Comparison of ENCODE assay signal across 11 cellular contexts in genomic region chr11:96154802-96155520, GRCh38.
A peak's percentile ranks its signal among the peaks of the same experiment; 100 is the strongest.
DNase-seq lines count a peak whose midpoint lies in the region; ATAC-seq, FAIRE-seq and TF ChIP-seq lines count a peak whose summit lies in the region.
"Had no signal": no experiment of that assay in that cellular context is flagged by ENCODE, and none has a peak within 500 bp of the region (broad histone marks: within the 10 kb centered on the region; RNA-seq: fewer than 3 reads in every experiment).

No MANE protein-coding gene starts in this region.

- H3K4me1 ChIP-seq in PC-9 (replicated peaks; ENCODE audit: insufficient read depth) (peaks cover 45% of the 10 kb centered on the region), endothelial cell of umbilical vein (ENCODE audit: control insufficient read depth, extremely low read depth, insufficient read depth, low read length) (peaks cover 38% of the 10 kb centered on the region), osteoblast (ENCODE audit: insufficient read depth, low read length) (peaks cover 62% of the 10 kb centered on the region)
- peaks cover 42% of the 10 kb centered on the region for H3K4me1 ChIP-seq in CD4-positive, alpha-beta memory T cell (ENCODE audit: insufficient read depth, low read length)

- no peak overlapping the region for H3K9ac ChIP-seq in endothelial cell of umbilical vein (replicated peaks; ENCODE audit: extremely low read depth, insufficient read depth, low read length)

- TF ChIP-seq CTCF in AG10803 (conservative IDR thresholded peaks at IDR 0.05; ENCODE audit: low read length) = no peak
- TF ChIP-seq CTCF in PC-9 (conservative IDR thresholded peaks at IDR 0.05) = no peak
- no peak for TF ChIP-seq CTCF in endothelial cell of umbilical vein (IDR thresholded peaks at IDR 0.05; ENCODE audit: extremely low read depth in 1 of 2, insufficient read depth in 1 of 2, low read depth in 1 of 2, low read length in 2 of 2)
- TF ChIP-seq CTCF in osteoblast (IDR thresholded peaks at IDR 0.05; ENCODE audit: extremely low read depth, low read depth, low read length) = no peak

- H3K4me1 Mint-ChIP-seq in CD4-positive, alpha-beta memory T cell = peaks cover 38 to 64% (median 48%) of the 10 kb centered on the region in 4 donors

- no peak for ATAC-seq in HG02588 (IDR thresholded peaks at IDR 0.05; ENCODE audit: unreplicated experiment)

- no peak overlapping the region for H3K4me3 Mint-ChIP-seq in CD4-positive, alpha-beta memory T cell

- no peaks in the 10 kb centered on the region for H3K9me3 ChIP-seq in PC-9 (ENCODE audit: insufficient read depth, low read depth)
- no peaks in the 10 kb centered on the region for H3K9me3 ChIP-seq in endothelial cell of umbilical vein (replicated peaks; ENCODE audit: control insufficient read depth, insufficient read depth, low read length)
- no peaks in the 10 kb centered on the region for H3K9me3 ChIP-seq in osteoblast (ENCODE audit: low read depth, low read length)
- H3K9me3 ChIP-seq in CD4-positive, alpha-beta memory T cell (ENCODE audit: control insufficient read depth in 1 of 2, low read length in 2 of 2) = no peaks in the 10 kb centered on the region

- H3F3A ChIP-seq in PC-9 (ENCODE audit: insufficient read depth, low read depth) = peaks cover 40% of the 10 kb centered on the region

- POLR2A ChIA-PET in PC-9 (lab: Charles Lee; ENCODE audit: unreplicated experiment) (interaction anchor here (0.6 to 1.5 kb wide), 5 partner anchors 184 to 271 kb away, joined by 5 to 14 read pairs (median 7); partner anchors contain the start of genes CCDC82 and JRKL), endothelial cell of umbilical vein (lab: Charles Lee) (interaction anchor here (1.7 kb wide), 1 partner anchor 188 kb away, joined by 8 read pairs; the partner anchor contains the start of gene MAML2)
- POLR2A ChIA-PET in CD4-positive, alpha-beta memory T cell (lab: Charles Lee; ENCODE audit: partially characterized antibody) = interaction anchor here (1.0 to 1.5 kb wide), 3 partner anchors 13 to 82 kb away, joined by 3 read pairs; no protein-coding TSS in a partner anchor

- H3K27me3 ChIP-seq in PC-9 (ENCODE audit: insufficient read depth, low read depth) = no peaks in the 10 kb centered on the region
- H3K27me3 ChIP-seq in endothelial cell of umbilical vein (ENCODE audit: control insufficient read depth in 2 of 2, insufficient read depth in 2 of 2, low read length in 2 of 2) = no peaks in the 10 kb centered on the region
- H3K27me3 ChIP-seq in osteoblast (ENCODE audit: insufficient read depth, low read length) = no peaks in the 10 kb centered on the region
- H3K27me3 ChIP-seq in CD4-positive, alpha-beta memory T cell (ENCODE audit: insufficient read depth, low read length) = no peaks in the 10 kb centered on the region

- dilution Hi-C loops in endothelial cell of umbilical vein (cut with MboI; ENCODE audit: extremely low pct_ligation_motif_present, low sequenced_read_pairs) = no loop called here

- H3K4me3 ChIP-seq in AG10803 (ENCODE audit: low read length) (peak overlapping the region; percentile 25), PC-9 (no peak overlapping the region), endothelial cell of umbilical vein (replicated peaks in 1 of 3; ENCODE audit: insufficient read depth in 1 of 3, low read depth in 1 of 3, low read length in 3 of 3) (no peak overlapping the region), osteoblast (ENCODE audit: insufficient read depth, low read length) (peak overlapping the region; percentile 6)
- no peak overlapping the region for H3K4me3 ChIP-seq in CD4-positive, alpha-beta memory T cell (ENCODE audit: low read length in 2 of 2)

- no peak overlapping the region for H3K4me2 ChIP-seq in PC-9
- no peak overlapping the region for H3K4me2 ChIP-seq in endothelial cell of umbilical vein (ENCODE audit: insufficient read depth, low read length)
- peak overlapping the region; percentile 78 for H3K4me2 ChIP-seq in osteoblast (ENCODE audit: insufficient read depth, low read length)

- no peak for TF ChIP-seq POLR2A in endothelial cell of umbilical vein (IDR thresholded peaks at IDR 0.05; ENCODE audit: low read depth, low read length)

- TSS peak; percentile 23 for BruUV-seq in PC-9 (replicated peaks; lab: Mats Ljungman, UMichigan)
- no TSS peak for BruUV-seq in endothelial cell of umbilical vein (replicated peaks; lab: Mats Ljungman, UMichigan)

- H3K36me3 Mint-ChIP-seq in CD4-positive, alpha-beta memory T cell = peaks cover 5% of the 10 kb centered on the region in 2 donors

- intact Hi-C loops in PC-9 (cut with micrococcal nuclease; ENCODE audit: unreplicated experiment) = loop anchor here (1.0 to 2.0 kb wide), 3 partner anchors 57 to 152 kb away; no protein-coding TSS in a partner anchor
- intact Hi-C loops in endothelial cell of umbilical vein (cut with micrococcal nuclease) = loop anchor here (2.0 kb wide), 1 partner anchor 230 kb away; the partner anchor contains the start of gene MTMR2
- intact Hi-C loops in CD4-positive, alpha-beta memory T cell (cut with micrococcal nuclease) = no loop called here

- H3K9me2 ChIP-seq in PC-9 (ENCODE audit: insufficient read depth) = no peaks in the 10 kb centered on the region

- H3K27me3 Mint-ChIP-seq in CD4-positive, alpha-beta memory T cell = no peaks in the 10 kb centered on the region

- CTCF ChIA-PET in PC-9 (lab: Charles Lee) (interaction anchor here (0.6 to 1.3 kb wide), 6 partner anchors 17 to 306 kb away, joined by 3 to 15 read pairs (median 3); partner anchors contain the start of gene MAML2), endothelial cell of umbilical vein (lab: Charles Lee) (interaction anchor here (0.6 to 2.0 kb wide), 33 partner anchors 12 to 319 kb away, joined by 3 to 12 read pairs (median 4); partner anchors contain the start of genes CCDC82, JRKL and MAML2)
- CTCF ChIA-PET in CD4-positive, alpha-beta memory T cell (lab: Charles Lee; ENCODE audit: partially characterized antibody) = interaction anchor here (1.1 to 2.7 kb wide), 5 partner anchors 8 to 189 kb away, joined by 3 to 16 read pairs (median 4); partner anchors contain the start of gene MAML2

- H3K9me3 Mint-ChIP-seq in CD4-positive, alpha-beta memory T cell = no peaks in the 10 kb centered on the region

- DNase-seq in AG10803 (ENCODE audit: low read depth) = peak; percentile 89
- peak in 1 of 2 experiments; percentile 36 for DNase-seq in PC-9
- no peak for DNase-seq in endothelial cell of umbilical vein (ENCODE audit: low read depth, low spot score)
- DNase-seq in osteoblast (ENCODE audit: insufficient read length, low spot score, missing footprints) = peak; percentile 77
- DNase-seq in activated gamma-delta T cell treated with Interleukin-2 at 50 U/mL for 16 hours = no peak
- no peak for DNase-seq in MV-4-11 (lab: John Stamatoyannopoulos, UW)
- DNase-seq in CD4-positive, alpha-beta memory T cell = no peak
- DNase-seq: activated CD4-positive, CD25-positive, alpha-beta regulatory T cell treated with anti-CD3 and anti-CD28 coated beads, Interleukin-2, amount 50 U/mL, for 72 hours; GDM1; NCI-H146 had no signal

- H3K36me3 ChIP-seq in PC-9 (ENCODE audit: low read depth) (peaks cover 12% of the 10 kb centered on the region; the same call in 1 of the 2 replicates), endothelial cell of umbilical vein (ENCODE audit: control insufficient read depth in 2 of 2, extremely low read depth in 1 of 2, insufficient read depth in 2 of 2, low read length in 2 of 2) (no peaks in the 10 kb centered on the region), osteoblast (ENCODE audit: insufficient read depth, low read length) (no peaks in the 10 kb centered on the region)
- no peaks in the 10 kb centered on the region for H3K36me3 ChIP-seq in CD4-positive, alpha-beta memory T cell (ENCODE audit: insufficient read depth, low read length)

- H3K27ac ChIP-seq in PC-9 (peak overlapping the region; percentile 46), endothelial cell of umbilical vein (ENCODE audit: insufficient read depth, low read depth, low read length) (peak overlapping the region; percentile 93), osteoblast (ENCODE audit: low read depth, low read length) (peak overlapping the region; percentile 98)
- no peak overlapping the region for H3K27ac ChIP-seq in CD4-positive, alpha-beta memory T cell (ENCODE audit: low read depth, low read length)

- FAIRE-seq in endothelial cell of umbilical vein (lab: Jason Lieb, UNC) = peak; percentile 72

- no peaks in the 10 kb centered on the region for H4K20me1 ChIP-seq in PC-9 (ENCODE audit: insufficient read depth)
- no peaks in the 10 kb centered on the region for H4K20me1 ChIP-seq in endothelial cell of umbilical vein (replicated peaks; ENCODE audit: control insufficient read depth, extremely low read depth, insufficient read depth, low read length)
- H4K20me1 ChIP-seq in osteoblast (ENCODE audit: insufficient read depth, low read length) = no peaks in the 10 kb centered on the region

- peak overlapping the region in 3 of 7 donors; percentile 9 to 47 (median 20) for H3K27ac Mint-ChIP-seq in CD4-positive, alpha-beta memory T cell

- H2AFZ ChIP-seq in PC-9 (no peak overlapping the region), endothelial cell of umbilical vein (ENCODE audit: low read depth, low read length) (no peak overlapping the region), osteoblast (ENCODE audit: low read length) (no peak overlapping the region)

- H3K9me1 ChIP-seq in endothelial cell of umbilical vein (replicated peaks; ENCODE audit: control insufficient read depth, extremely low read depth, insufficient read depth, low read length) = no peaks in the 10 kb centered on the region

- H3K79me2 ChIP-seq in PC-9 (ENCODE audit: low read depth) = peaks cover 81% of the 10 kb centered on the region
- H3K79me2 ChIP-seq in endothelial cell of umbilical vein (ENCODE audit: control insufficient read depth, insufficient read depth, low read length) = no peaks in the 10 kb centered on the region
- peaks cover 62% of the 10 kb centered on the region for H3K79me2 ChIP-seq in osteoblast (ENCODE audit: insufficient read depth, low read length)

TF ChIP-seq in endothelial cell of umbilical vein, 7 proteins besides CTCF, POLR2A, EP300 and RAD21:
- TF ChIP-seq MAX (IDR thresholded peaks at IDR 0.05; ENCODE audit: insufficient read depth, insufficient read length) = no peak
- no peak for TF ChIP-seq EZH2 (IDR thresholded peaks at IDR 0.05; ENCODE audit: borderline replicate concordance, low read depth, low read length, severe bottlenecking)
- TF ChIP-seq POLR2AphosphoS5 (IDR thresholded peaks at IDR 0.05; ENCODE audit: insufficient read depth, low read depth, low read length) = no peak
- no peak for TF ChIP-seq JUN (IDR thresholded peaks at IDR 0.05; ENCODE audit: borderline replicate concordance, insufficient read depth, insufficient read length, low read depth)
- TF ChIP-seq MYC (IDR thresholded peaks at IDR 0.05; ENCODE audit: low read depth, low read length) = no peak
- no peak for TF ChIP-seq FOS (IDR thresholded peaks at IDR 0.05; ENCODE audit: borderline replicate concordance, insufficient read depth, low read length)
- no peak for TF ChIP-seq GATA2 (IDR thresholded peaks at IDR 0.05; ENCODE audit: insufficient read depth, insufficient read length, low read depth, low read length)

Comparison
In these comparisons a context has a peak if more than half of its experiments do, and no peak if none do; other contexts are left out.
1. DNase-seq: peak in AG10803 (single experiment) and osteoblast (single experiment); none in endothelial cell of umbilical vein (single experiment), activated gamma-delta T cell treated with Interleukin-2 at 50 U/mL for 16 hours (single experiment), MV-4-11 (single experiment) and CD4-positive, alpha-beta memory T cell (0 of 5).
2. H3K4me3 ChIP-seq: peak in AG10803 (single experiment) and osteoblast (single experiment); none in PC-9 (single experiment), endothelial cell of umbilical vein (0 of 3) and CD4-positive, alpha-beta memory T cell (0 of 2).